In the genomic region with DNA sequence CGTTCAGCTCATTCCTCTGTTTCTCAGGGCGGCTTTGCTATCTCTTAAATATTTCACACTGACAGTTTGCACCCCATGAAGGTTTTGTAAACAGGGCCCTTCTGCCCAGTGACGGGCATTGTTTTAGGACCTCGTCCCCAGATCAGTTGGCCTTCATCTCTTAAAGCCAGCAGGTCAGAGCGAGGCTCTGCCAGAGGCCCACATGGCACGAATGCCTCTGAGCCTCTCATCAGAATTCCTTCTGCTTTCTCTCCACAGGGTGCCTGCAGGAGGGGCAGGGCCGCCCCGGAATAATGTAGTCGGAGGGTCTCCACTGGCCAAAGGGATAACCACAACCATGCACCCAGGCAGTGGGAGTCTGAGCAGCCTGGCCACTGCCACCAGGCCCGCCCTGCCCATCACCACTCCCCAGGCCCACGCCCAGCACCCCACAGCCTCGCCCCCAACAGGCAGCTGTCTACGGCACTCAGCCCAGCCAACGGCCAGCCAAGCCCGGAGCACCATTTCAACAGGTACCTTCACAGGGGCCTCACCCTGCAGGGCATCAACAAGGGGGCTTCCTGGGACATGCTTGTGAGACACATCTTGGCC, we compare ENCODE assay signal across 1 cellular context.
TF ChIP-seq lines count a peak whose summit lies in the region.

No MANE protein-coding gene starts in this region.

TF ChIP-seq in GM23338, 12 proteins besides CTCF, POLR2A, EP300 and RAD21 (continued from another document):
- TF ChIP-seq, protein P1, sequence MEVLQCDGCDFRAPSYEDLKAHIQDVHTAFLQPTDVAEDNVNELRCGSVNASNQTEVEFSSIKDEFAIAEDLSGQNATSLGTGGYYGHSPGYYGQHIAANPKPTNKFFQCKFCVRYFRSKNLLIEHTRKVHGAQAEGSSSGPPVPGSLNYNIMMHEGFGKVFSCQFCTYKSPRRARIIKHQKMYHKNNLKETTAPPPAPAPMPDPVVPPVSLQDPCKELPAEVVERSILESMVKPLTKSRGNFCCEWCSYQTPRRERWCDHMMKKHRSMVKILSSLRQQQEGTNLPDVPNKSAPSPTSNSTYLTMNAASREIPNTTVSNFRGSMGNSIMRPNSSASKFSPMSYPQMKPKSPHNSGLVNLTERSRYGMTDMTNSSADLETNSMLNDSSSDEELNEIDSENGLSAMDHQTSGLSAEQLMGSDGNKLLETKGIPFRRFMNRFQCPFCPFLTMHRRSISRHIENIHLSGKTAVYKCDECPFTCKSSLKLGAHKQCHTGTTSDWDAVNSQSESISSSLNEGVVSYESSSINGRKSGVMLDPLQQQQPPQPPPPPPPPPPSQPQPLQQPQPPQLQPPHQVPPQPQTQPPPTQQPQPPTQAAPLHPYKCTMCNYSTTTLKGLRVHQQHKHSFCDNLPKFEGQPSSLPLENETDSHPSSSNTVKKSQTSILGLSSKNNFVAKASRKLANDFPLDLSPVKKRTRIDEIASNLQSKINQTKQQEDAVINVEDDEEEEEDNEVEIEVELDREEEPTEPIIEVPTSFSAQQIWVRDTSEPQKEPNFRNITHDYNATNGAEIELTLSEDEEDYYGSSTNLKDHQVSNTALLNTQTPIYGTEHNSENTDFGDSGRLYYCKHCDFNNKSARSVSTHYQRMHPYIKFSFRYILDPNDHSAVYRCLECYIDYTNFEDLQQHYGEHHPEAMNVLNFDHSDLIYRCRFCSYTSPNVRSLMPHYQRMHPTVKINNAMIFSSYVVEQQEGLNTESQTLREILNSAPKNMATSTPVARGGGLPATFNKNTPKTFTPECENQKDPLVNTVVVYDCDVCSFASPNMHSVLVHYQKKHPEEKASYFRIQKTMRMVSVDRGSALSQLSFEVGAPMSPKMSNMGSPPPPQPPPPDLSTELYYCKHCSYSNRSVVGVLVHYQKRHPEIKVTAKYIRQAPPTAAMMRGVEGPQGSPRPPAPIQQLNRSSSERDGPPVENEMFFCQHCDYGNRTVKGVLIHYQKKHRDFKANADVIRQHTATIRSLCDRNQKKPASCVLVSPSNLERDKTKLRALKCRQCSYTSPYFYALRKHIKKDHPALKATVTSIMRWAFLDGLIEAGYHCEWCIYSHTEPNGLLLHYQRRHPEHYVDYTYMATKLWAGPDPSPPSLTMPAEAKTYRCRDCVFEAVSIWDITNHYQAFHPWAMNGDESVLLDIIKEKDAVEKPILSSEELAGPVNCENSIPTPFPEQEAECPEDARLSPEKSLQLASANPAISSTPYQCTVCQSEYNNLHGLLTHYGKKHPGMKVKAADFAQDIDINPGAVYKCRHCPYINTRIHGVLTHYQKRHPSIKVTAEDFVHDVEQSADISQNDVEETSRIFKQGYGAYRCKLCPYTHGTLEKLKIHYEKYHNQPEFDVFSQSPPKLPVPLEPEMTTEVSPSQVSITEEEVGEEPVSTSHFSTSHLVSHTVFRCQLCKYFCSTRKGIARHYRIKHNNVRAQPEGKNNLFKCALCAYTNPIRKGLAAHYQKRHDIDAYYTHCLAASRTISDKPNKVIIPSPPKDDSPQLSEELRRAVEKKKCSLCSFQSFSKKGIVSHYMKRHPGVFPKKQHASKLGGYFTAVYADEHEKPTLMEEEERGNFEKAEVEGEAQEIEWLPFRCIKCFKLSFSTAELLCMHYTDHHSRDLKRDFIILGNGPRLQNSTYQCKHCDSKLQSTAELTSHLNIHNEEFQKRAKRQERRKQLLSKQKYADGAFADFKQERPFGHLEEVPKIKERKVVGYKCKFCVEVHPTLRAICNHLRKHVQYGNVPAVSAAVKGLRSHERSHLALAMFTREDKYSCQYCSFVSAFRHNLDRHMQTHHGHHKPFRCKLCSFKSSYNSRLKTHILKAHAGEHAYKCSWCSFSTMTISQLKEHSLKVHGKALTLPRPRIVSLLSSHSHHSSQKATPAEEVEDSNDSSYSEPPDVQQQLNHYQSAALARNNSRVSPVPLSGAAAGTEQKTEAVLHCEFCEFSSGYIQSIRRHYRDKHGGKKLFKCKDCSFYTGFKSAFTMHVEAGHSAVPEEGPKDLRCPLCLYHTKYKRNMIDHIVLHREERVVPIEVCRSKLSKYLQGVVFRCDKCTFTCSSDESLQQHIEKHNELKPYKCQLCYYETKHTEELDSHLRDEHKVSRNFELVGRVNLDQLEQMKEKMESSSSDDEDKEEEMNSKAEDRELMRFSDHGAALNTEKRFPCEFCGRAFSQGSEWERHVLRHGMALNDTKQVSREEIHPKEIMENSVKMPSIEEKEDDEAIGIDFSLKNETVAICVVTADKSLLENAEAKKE (CRISPR knock-in tag; IDR thresholded peaks at IDR 0.05): no peak
- TF ChIP-seq, protein P2, sequence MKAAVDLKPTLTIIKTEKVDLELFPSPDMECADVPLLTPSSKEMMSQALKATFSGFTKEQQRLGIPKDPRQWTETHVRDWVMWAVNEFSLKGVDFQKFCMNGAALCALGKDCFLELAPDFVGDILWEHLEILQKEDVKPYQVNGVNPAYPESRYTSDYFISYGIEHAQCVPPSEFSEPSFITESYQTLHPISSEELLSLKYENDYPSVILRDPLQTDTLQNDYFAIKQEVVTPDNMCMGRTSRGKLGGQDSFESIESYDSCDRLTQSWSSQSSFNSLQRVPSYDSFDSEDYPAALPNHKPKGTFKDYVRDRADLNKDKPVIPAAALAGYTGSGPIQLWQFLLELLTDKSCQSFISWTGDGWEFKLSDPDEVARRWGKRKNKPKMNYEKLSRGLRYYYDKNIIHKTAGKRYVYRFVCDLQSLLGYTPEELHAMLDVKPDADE (IDR thresholded peaks at IDR 0.05): no peak
- TF ChIP-seq NANOG (IDR thresholded peaks at IDR 0.05; ENCODE audit: borderline replicate concordance): no peak
- no peak for TF ChIP-seq EZH2 (IDR thresholded peaks at IDR 0.05; ENCODE audit: low read depth, unreplicated experiment)
- TF ChIP-seq ZNF331 (CRISPR knock-in tag; IDR thresholded peaks at IDR 0.05; ENCODE audit: low read depth): no peak
- TF ChIP-seq, protein P3, sequence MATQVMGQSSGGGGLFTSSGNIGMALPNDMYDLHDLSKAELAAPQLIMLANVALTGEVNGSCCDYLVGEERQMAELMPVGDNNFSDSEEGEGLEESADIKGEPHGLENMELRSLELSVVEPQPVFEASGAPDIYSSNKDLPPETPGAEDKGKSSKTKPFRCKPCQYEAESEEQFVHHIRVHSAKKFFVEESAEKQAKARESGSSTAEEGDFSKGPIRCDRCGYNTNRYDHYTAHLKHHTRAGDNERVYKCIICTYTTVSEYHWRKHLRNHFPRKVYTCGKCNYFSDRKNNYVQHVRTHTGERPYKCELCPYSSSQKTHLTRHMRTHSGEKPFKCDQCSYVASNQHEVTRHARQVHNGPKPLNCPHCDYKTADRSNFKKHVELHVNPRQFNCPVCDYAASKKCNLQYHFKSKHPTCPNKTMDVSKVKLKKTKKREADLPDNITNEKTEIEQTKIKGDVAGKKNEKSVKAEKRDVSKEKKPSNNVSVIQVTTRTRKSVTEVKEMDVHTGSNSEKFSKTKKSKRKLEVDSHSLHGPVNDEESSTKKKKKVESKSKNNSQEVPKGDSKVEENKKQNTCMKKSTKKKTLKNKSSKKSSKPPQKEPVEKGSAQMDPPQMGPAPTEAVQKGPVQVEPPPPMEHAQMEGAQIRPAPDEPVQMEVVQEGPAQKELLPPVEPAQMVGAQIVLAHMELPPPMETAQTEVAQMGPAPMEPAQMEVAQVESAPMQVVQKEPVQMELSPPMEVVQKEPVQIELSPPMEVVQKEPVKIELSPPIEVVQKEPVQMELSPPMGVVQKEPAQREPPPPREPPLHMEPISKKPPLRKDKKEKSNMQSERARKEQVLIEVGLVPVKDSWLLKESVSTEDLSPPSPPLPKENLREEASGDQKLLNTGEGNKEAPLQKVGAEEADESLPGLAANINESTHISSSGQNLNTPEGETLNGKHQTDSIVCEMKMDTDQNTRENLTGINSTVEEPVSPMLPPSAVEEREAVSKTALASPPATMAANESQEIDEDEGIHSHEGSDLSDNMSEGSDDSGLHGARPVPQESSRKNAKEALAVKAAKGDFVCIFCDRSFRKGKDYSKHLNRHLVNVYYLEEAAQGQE (IDR thresholded peaks at IDR 0.05; ENCODE audit: unreplicated experiment): no peak
- no peak for TF ChIP-seq STAT1 (IDR thresholded peaks at IDR 0.05; ENCODE audit: unreplicated experiment)
- no peak for TF ChIP-seq CREB1 (CRISPR knock-in tag; IDR thresholded peaks at IDR 0.05; ENCODE audit: low read depth)
- TF ChIP-seq JUNB (IDR thresholded peaks at IDR 0.05; ENCODE audit: unreplicated experiment): no peak
- no peak for TF ChIP-seq ZNF114 (CRISPR knock-in tag; IDR thresholded peaks at IDR 0.05)
- TF ChIP-seq EZH2phosphoT487 (IDR thresholded peaks at IDR 0.05; ENCODE audit: unreplicated experiment): no peak
